Comparison of ENCODE assay signal across 20 cellular contexts in genomic region chr5:96943829-96944228, GRCh38. TPM values are rescaled to one million over a fixed set of nuclear protein-coding genes. Genes with fewer than 3 reads are reported as not detected.
A peak's percentile ranks its signal among the peaks of the same experiment; 100 is the strongest.
DNase-seq lines count a peak whose midpoint lies in the region; ATAC-seq, FAIRE-seq and TF ChIP-seq lines count a peak whose summit lies in the region.
"Had no signal": no experiment of that assay in that cellular context is flagged by ENCODE, and none has a peak within 500 bp of the region (broad histone marks: within the 10 kb centered on the region; RNA-seq: fewer than 3 reads in every experiment).

No MANE protein-coding gene starts in this region.

- peaks cover 0 to 7% of the 10 kb centered on the region in 2 experiments; a peak in 2 of 4 replicates for H3K36me3 ChIP-seq in GM12878 (ENCODE audit: control insufficient read depth in 2 of 2, insufficient read depth in 2 of 2, low read length in 1 of 2)
- no peaks in the 10 kb centered on the region for H3K36me3 ChIP-seq in osteoblast (ENCODE audit: insufficient read depth, low read length)
- H3K36me3 ChIP-seq: colonic mucosa, heart left ventricle had no signal

- H3K9ac ChIP-seq in GM12878 (ENCODE audit: control insufficient read depth, insufficient read depth, low read length) = no peak overlapping the region
- H3K9ac ChIP-seq: BLaER1 had no signal

- peaks cover 64% of the 10 kb centered on the region for H3K4me1 Mint-ChIP-seq in activated CD4-positive, alpha-beta T cell treated with anti-CD3 and anti-CD28 coated beads for 36 hours
- peaks cover 70% of the 10 kb centered on the region for H3K4me1 Mint-ChIP-seq in HFFc6 (ENCODE audit: low read depth)

- H3K4me3 ChIP-seq in GM12878 = no peak overlapping the region
- H3K4me3 ChIP-seq in osteoblast (ENCODE audit: insufficient read depth, low read length) = no peak overlapping the region
- H3K4me3 ChIP-seq: BLaER1, colonic mucosa, GM23338, heart left ventricle had no signal

- H3K9me3 Mint-ChIP-seq in activated CD4-positive, alpha-beta T cell treated with anti-CD3 and anti-CD28 coated beads for 36 hours (ENCODE audit: low read depth) = no peaks in the 10 kb centered on the region
- H3K9me3 Mint-ChIP-seq in HFFc6 = no peaks in the 10 kb centered on the region
- H3K9me3 Mint-ChIP-seq: GM23338 had no signal

- ATAC-seq in activated CD4-positive, alpha-beta T cell treated with anti-CD3 and anti-CD28 coated beads for 36 hours = no peak
- peak; percentile 24; the same call in 1 of the 3 replicates for ATAC-seq in GM12878
- ATAC-seq in HG03159 (IDR thresholded peaks at IDR 0.05; ENCODE audit: unreplicated experiment) = no peak
- no peak for ATAC-seq in GM19023 (IDR thresholded peaks at IDR 0.05; ENCODE audit: unreplicated experiment)
- ATAC-seq in GM21367 (IDR thresholded peaks at IDR 0.05; ENCODE audit: unreplicated experiment) = no peak
- ATAC-seq: GM23338, heart left ventricle had no signal

- CTCF ChIA-PET in activated CD4-positive, alpha-beta T cell treated with anti-CD3 and anti-CD28 coated beads for 36 hours (lab: Charles Lee) = no interaction called here
- CTCF ChIA-PET in GM12878 (lab: Yijun Ruan, JAX) = interaction anchor here (1.3 to 1.4 kb wide), 2 partner anchors 14 to 75 kb away, joined by 4 to 5 read pairs; no protein-coding TSS in a partner anchor

- peak; percentile 23 for FAIRE-seq in GM12878 (lab: Jason Lieb, UNC)
- FAIRE-seq: endometrium had no signal

- no peak for TF ChIP-seq EP300 in GM12878 (IDR thresholded peaks at IDR 0.05; ENCODE audit: borderline replicate concordance in 1 of 2, control insufficient read depth in 1 of 2, low read depth in 2 of 2, low read length in 2 of 2)

- intact Hi-C loops in activated CD4-positive, alpha-beta T cell treated with anti-CD3 and anti-CD28 coated beads for 36 hours (cut with DNase I, micrococcal nuclease) = no loop called here
- intact Hi-C loops in GM12878 (cut with micrococcal nuclease; ENCODE audit: unreplicated experiment) = no loop called here

- H3K9me3 ChIP-seq in GM12878 (replicated peaks; ENCODE audit: control insufficient read depth, insufficient read depth, low read length) = peaks cover 1% of the 10 kb centered on the region; the same call in 2 of the 3 replicates
- H3K9me3 ChIP-seq in osteoblast (ENCODE audit: low read depth, low read length) = no peaks in the 10 kb centered on the region
- H3K9me3 ChIP-seq: colonic mucosa, heart left ventricle had no signal

- H3K4me1 ChIP-seq in GM12878 (ENCODE audit: control insufficient read depth, insufficient read depth, low read length) (peaks cover 5% of the 10 kb centered on the region; the same call in 1 of the 2 replicates), osteoblast (ENCODE audit: insufficient read depth, low read length) (peaks cover 26% of the 10 kb centered on the region)
- H3K4me1 ChIP-seq: BLaER1, colonic mucosa had no signal

- H3K4me2 ChIP-seq in GM12878 (ENCODE audit: control insufficient read depth, insufficient read depth) = no peak overlapping the region
- no peak overlapping the region for H3K4me2 ChIP-seq in osteoblast (ENCODE audit: insufficient read depth, low read length)
- H3K4me2 ChIP-seq: BLaER1, GM23338 had no signal

- H3K27ac ChIP-seq in GM12878 (ENCODE audit: control insufficient read depth, insufficient read depth) (no peak overlapping the region), osteoblast (ENCODE audit: low read depth, low read length) (peak overlapping the region; percentile 7)
- H3K27ac ChIP-seq: 22Rv1, BLaER1, colonic mucosa, heart left ventricle had no signal

- 0 out of 2 replicates have a peak, but pooled peaks have one; percentile 24 for TF ChIP-seq POLR2A in GM12878 (IDR thresholded peaks at IDR 0.05; ENCODE audit: low read depth, low read length)

- no TSS peak for BruUV-seq in GM12878 (replicated peaks; lab: Mats Ljungman, UMichigan)

- H3K27me3 ChIP-seq in GM12878 (replicated peaks in 1 of 2; ENCODE audit: control insufficient read depth in 2 of 2, insufficient read depth in 2 of 2, low read length in 1 of 2) (no peaks in the 10 kb centered on the region), osteoblast (ENCODE audit: insufficient read depth, low read length) (no peaks in the 10 kb centered on the region)
- H3K27me3 ChIP-seq: BLaER1, colonic mucosa, heart left ventricle had no signal

- POLR2A ChIA-PET in activated CD4-positive, alpha-beta T cell treated with anti-CD3 and anti-CD28 coated beads for 36 hours (lab: Charles Lee) = no interaction called here
- POLR2A ChIA-PET in GM12878 (lab: Charles Lee) = interaction anchor here (0.8 to 2.1 kb wide), 2 partner anchors 14 to 17 kb away, joined by 5 to 6 read pairs; no protein-coding TSS in a partner anchor

- no peaks in the 10 kb centered on the region for H3K27me3 Mint-ChIP-seq in activated CD4-positive, alpha-beta T cell treated with anti-CD3 and anti-CD28 coated beads for 36 hours
- no peaks in the 10 kb centered on the region for H3K27me3 Mint-ChIP-seq in HFFc6 (ENCODE audit: insufficient read depth)
- H3K27me3 Mint-ChIP-seq: progenitor cell of endocrine pancreas had no signal

- DNase-seq in activated CD4-positive, alpha-beta T cell treated with anti-CD3 and anti-CD28 coated beads for 36 hours = no peak
- DNase-seq in activated CD4-positive, alpha-beta T cell treated with anti-CD3 and anti-CD28 coated beads, Interleukin-2, amount 50 U/mL, for 48 hours = no peak
- DNase-seq in HFFc6 = no peak
- DNase-seq in GM12878 (ENCODE audit: low read depth, low spot score) = no peak
- DNase-seq in osteoblast (ENCODE audit: insufficient read length, low spot score, missing footprints) = peak; percentile 64
- DNase-seq: activated gamma-delta T cell treated with Interleukin-2 at 50 U/mL for 16 hours; colonic mucosa; heart left ventricle; MM.1S; NCI-H187; RPMI8226; stimulated activated CD4-positive, alpha-beta T cell treated with anti-CD3 and anti-CD28 coated beads, Interleukin-4, amount 100 ng/mL, for 4 hours had no signal

- H3K79me2 ChIP-seq in GM12878 (ENCODE audit: control insufficient read depth, insufficient read depth, low read length) (peaks cover 90% of the 10 kb centered on the region), osteoblast (ENCODE audit: insufficient read depth, low read length) (peaks cover 86% of the 10 kb centered on the region)

- TF ChIP-seq CTCF in HFFc6 (IDR thresholded peaks at IDR 0.05) (no peak), GM12878 (IDR thresholded peaks at IDR 0.05 in 2 of 3, conservative IDR thresholded peaks at IDR 0.05 in 1 of 3; ENCODE audit: control insufficient read depth in 2 of 3, extremely low read depth in 1 of 3, insufficient read depth in 1 of 3, low read depth in 3 of 3, low read length in 3 of 3) (no peak), osteoblast (IDR thresholded peaks at IDR 0.05; ENCODE audit: extremely low read depth, low read depth, low read length) (no peak)

- H3K27ac Mint-ChIP-seq in activated CD4-positive, alpha-beta T cell treated with anti-CD3 and anti-CD28 coated beads for 36 hours = peak overlapping the region; percentile 58
- peak overlapping the region; percentile 29; the same call in 1 of the 2 replicates for H3K27ac Mint-ChIP-seq in HFFc6
- H3K27ac Mint-ChIP-seq: GM23338, progenitor cell of endocrine pancreas had no signal

- peaks cover 27% of the 10 kb centered on the region for H3K36me3 Mint-ChIP-seq in activated CD4-positive, alpha-beta T cell treated with anti-CD3 and anti-CD28 coated beads for 36 hours (ENCODE audit: low read depth)
- peaks cover 15% of the 10 kb centered on the region for H3K36me3 Mint-ChIP-seq in HFFc6 (ENCODE audit: low read depth)

- TF ChIP-seq RAD21 in GM12878 (IDR thresholded peaks at IDR 0.05; ENCODE audit: insufficient read depth, low read depth, low read length) = no peak

- in situ Hi-C loops in GM12878 (cut with MboI) = no loop called here

- no peak overlapping the region for H3K4me3 Mint-ChIP-seq in activated CD4-positive, alpha-beta T cell treated with anti-CD3 and anti-CD28 coated beads for 36 hours
- no peak overlapping the region for H3K4me3 Mint-ChIP-seq in HFFc6
- H3K4me3 Mint-ChIP-seq: GM23338 had no signal

- WGBS in GM12878 (ENCODE audit: insufficient coverage, insufficient replicate concordance, low lambda C conversion rate, missing lambda C conversion rate) = 50% methylated on average over 1 of the region's 1 CpG

- SMC1A ChIA-PET in GM12878 (lab: Charles Lee; ENCODE audit: uncharacterized antibody, unreplicated experiment) = interaction anchor here (1.2 kb wide), 2 partner anchors 22 to 75 kb away, joined by 3 to 4 read pairs; no protein-coding TSS in a partner anchor

- H2AFZ ChIP-seq in GM12878 (ENCODE audit: control insufficient read depth, low read depth, low read length) (no peak overlapping the region), osteoblast (ENCODE audit: low read length) (no peak overlapping the region)
- H2AFZ ChIP-seq: GM23338 had no signal

- RAD21 ChIA-PET in GM12878 (lab: Charles Lee; ENCODE audit: unreplicated experiment) = interaction anchor here (0.9 kb wide), 1 partner anchor 75 kb away, joined by 3 read pairs; no protein-coding TSS in a partner anchor

- H4K20me1 ChIP-seq in GM12878 (ENCODE audit: control insufficient read depth, insufficient read depth) (no peaks in the 10 kb centered on the region; the same call in 1 of the 2 replicates), osteoblast (ENCODE audit: insufficient read depth, low read length) (peaks cover 18% of the 10 kb centered on the region)

TF ChIP-seq in GM12878, 131 proteins besides CTCF, POLR2A, EP300 and RAD21:
- TF ChIP-seq HDAC2 (IDR thresholded peaks at IDR 0.05) (no peak), POLR2AphosphoS5 (IDR thresholded peaks at IDR 0.05; ENCODE audit: low read length) (0 out of 2 replicates have a peak, but pooled peaks have one; percentile 23)

RNA-seq across cellular contexts. Expression of gene LNPEP, which starts 7.9 kb away (rescaled TPM):
- total RNA-seq in activated CD4-positive, alpha-beta T cell treated with anti-CD3 and anti-CD28 coated beads for 36 hours = 10 to 100 TPM; 45.8 to 46.7 TPM
- total RNA-seq in HFFc6 (2021; fragmentation: NEBNext Ultra II Directional; extraction: Animal tissue kit (Norgen Biotek cat#: 25700)) = 10 to 100 TPM; 20.2 to 23.9 (median 22.6) TPM
- 410 and 418 TPM in 2 replicates for total RNA-seq in GM12878 (2013; cell fraction: nucleolus; rRNA removed)
- total RNA-seq in GM12878 (2014; rRNA removed) (38.5 and 56.2 TPM in 2 replicates), GM12878 (2014; rRNA removed; fragmentation: Illumina TruSeq; extraction: Trizol) (54.9 and 62.3 TPM in 2 replicates), GM12878 (2021) (50.8 and 51.1 TPM in 2 replicates), osteoblast (44.9 and 53.6 TPM in 2 replicates)
- polyA plus RNA-seq in GM12878 (2011; ENCODE audit: low read depth) = 12.3 TPM
- polyA plus RNA-seq in GM12878 (2011; rRNA removed) (44.7 and 67.7 TPM in 2 replicates), GM12878 (2014; fragmentation: Illumina TruSeq; extraction: Trizol) (26.1 and 34.4 TPM in 2 replicates), GM12878 (2014; fragmentation: Nextera tagmentation; extraction: Ambion mirVana) (1 to 10 TPM; 5.6 to 7.3 TPM), GM12878 (2014; rRNA removed) (17.1 and 21.0 TPM in 2 replicates), GM12878 (2016; fragmentation: Nextera tagmentation; extraction: Ambion mirVana) (10 to 100 TPM; 23.2 to 23.9 TPM)
- 15.1 and 19.2 TPM in 2 replicates for polyA plus RNA-seq in GM12878 (2011; cell fraction: cytosol; rRNA removed)
- 33.3 and 34.8 TPM in 2 replicates for polyA plus RNA-seq in GM12878 (2011; cell fraction: nucleus; rRNA removed)
- polyA plus RNA-seq in GM12878 (2012) = 22.3 and 26.0 TPM in 2 replicates
- 135 and 161 TPM in 2 replicates for polyA minus RNA-seq in GM12878 (2011; rRNA and poly(A)+ RNA removed)
- polyA minus RNA-seq in GM12878 (2011; cell fraction: cytosol; rRNA and poly(A)+ RNA removed) = 48.5 and 54.1 TPM in 2 replicates
- 74.6 and 109 TPM in 2 replicates for polyA minus RNA-seq in GM12878 (2011; cell fraction: nucleus; rRNA and poly(A)+ RNA removed)
